ENCODE assay signal across 8 cellular contexts in the genomic region with DNA sequence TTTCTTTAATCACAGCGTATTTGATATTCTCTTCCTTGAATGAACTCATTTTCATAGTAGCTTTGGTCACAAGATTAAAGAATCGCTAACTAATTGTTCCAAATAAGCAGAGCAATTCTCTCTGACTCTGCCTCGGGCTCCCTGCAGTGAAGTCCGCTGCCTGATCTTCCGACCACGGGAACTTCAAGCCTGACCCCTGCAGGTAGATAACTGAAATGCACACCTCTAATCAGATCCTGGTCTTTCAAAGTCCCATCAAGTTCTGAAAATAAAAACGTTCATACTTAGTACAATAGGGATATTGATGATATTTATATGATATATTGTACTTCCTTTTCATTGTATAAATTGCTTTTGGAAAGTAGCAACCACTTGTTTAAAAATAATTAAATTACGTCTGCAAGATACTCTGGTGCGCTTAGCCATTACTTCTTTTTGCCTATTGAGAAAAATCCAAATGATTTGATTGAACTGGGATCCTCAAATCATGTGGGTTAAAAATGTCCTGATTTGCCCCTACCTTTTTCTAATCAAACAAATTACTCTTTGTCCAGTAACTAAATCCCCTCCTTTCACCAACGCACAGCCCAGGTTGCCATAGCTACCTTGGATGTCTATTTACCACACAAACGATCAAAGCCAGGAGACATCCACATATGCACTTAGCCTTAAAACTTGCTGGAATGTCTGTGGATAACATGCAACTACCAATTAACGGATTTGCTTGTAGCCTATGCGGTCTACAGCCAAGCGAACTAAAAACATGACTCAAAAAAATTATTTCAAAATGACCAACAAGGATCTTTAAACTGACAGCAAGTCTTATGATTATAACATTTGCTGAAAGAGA. TPM values are rescaled to one million over a fixed set of nuclear protein-coding genes. Genes with fewer than 3 reads are reported as not detected.
DNase-seq lines count a peak whose midpoint lies in the region; ATAC-seq, FAIRE-seq and TF ChIP-seq lines count a peak whose summit lies in the region.

No MANE protein-coding gene starts in this region.

- H3K14ac ChIP-seq in H1 (ENCODE audit: insufficient read length) (no peak overlapping the region), neuronal stem cell (ENCODE audit: low read length) (no peak overlapping the region)

- TF ChIP-seq EP300 in H1 (IDR thresholded peaks at IDR 0.05; ENCODE audit: borderline replicate concordance in 1 of 2, low read depth in 2 of 2, low read length in 2 of 2) = no peak

- peaks cover 0 to 1% of the 10 kb centered on the region in 2 experiments for H4K20me1 ChIP-seq in H1 (replicated peaks in 1 of 2; ENCODE audit: control insufficient read depth in 1 of 2, insufficient read depth in 2 of 2, low read length in 2 of 2)

- no peak overlapping the region; a peak in 1 of 7 replicates for H3K9ac ChIP-seq in H1 (replicated peaks in 1 of 4; ENCODE audit: extremely low read depth in 1 of 4, low read depth in 3 of 4, low read length in 3 of 4)
- H3K9ac ChIP-seq in neuronal stem cell (ENCODE audit: low read depth, low read length, poor library complexity) = no peak overlapping the region

- no peak overlapping the region for H2BK15ac ChIP-seq in H1 (ENCODE audit: low read length)
- H2BK15ac ChIP-seq in neuronal stem cell (ENCODE audit: low read length) = no peak overlapping the region

- H3K36me3 Mint-ChIP-seq in mesothelial cell of epicardium = no peaks in the 10 kb centered on the region

- POLR2A ChIA-PET in H1 (lab: Charles Lee; ENCODE audit: partially characterized antibody) = no interaction called here

- peak; percentile 35 for DNase-seq in AG08395 (ENCODE audit: low spot score)
- peak; percentile 61 for DNase-seq in NOMO-1 treated with DMSO at 0.1 percent for 48 hours (lab: John Stamatoyannopoulos, UW; ENCODE audit: unreplicated experiment)
- DNase-seq in H1 (ENCODE audit: low read depth in 1 of 2, low spot score in 2 of 2) = no peak
- DNase-seq in mesothelial cell of epicardium (ENCODE audit: low spot score in 2 of 2, unreplicated experiment in 2 of 2) = no peak
- DNase-seq in neuronal stem cell (ENCODE audit: low spot score) = no peak
- DNase-seq in activated CD8-positive, alpha-beta memory T cell treated with anti-CD3 and anti-CD28 coated beads, Interleukin-2, amount 50 U/mL, for 48 hours = no peak

- H3K79me1 ChIP-seq in H1 (ENCODE audit: low read depth, low read length) (peaks cover 8% of the 10 kb centered on the region; the same call in 1 of the 2 replicates), neuronal stem cell (ENCODE audit: low read depth, low read length) (peaks cover 3% of the 10 kb centered on the region)

- H2AFZ ChIP-seq in H1 (ENCODE audit: low read length) = no peak overlapping the region
- no peak overlapping the region for H2AFZ ChIP-seq in neuronal stem cell (ENCODE audit: low read length)

- H3K4ac ChIP-seq in H1 (replicated peaks; ENCODE audit: insufficient read length, low read depth, low read length) (no peak overlapping the region), neuronal stem cell (ENCODE audit: low read length) (no peak overlapping the region)

- peak; percentile 68 to 70 for TF ChIP-seq RAD21 in H1 (IDR thresholded peaks at IDR 0.05 in 1 of 2, conservative IDR thresholded peaks at IDR 0.05 in 1 of 2; ENCODE audit: low read depth in 2 of 2, low read length in 2 of 2)

- H3K4me2 ChIP-seq in H1 (ENCODE audit: insufficient read depth in 1 of 2, low read depth in 2 of 2, low read length in 2 of 2) (peak overlapping the region; percentile 61 to 94; a peak in 3 of 4 replicates), neuronal stem cell (ENCODE audit: insufficient read depth, low read length, poor library complexity, severe bottlenecking) (no peak overlapping the region)

- H3K4me3 ChIP-seq in H1 (ENCODE audit: extremely low read depth in 1 of 4, insufficient read depth in 2 of 4, low read depth in 3 of 4, low read length in 4 of 4) (peak overlapping the region in 1 of 4 experiments; percentile 82; a peak in 1 of 8 replicates), neuronal stem cell (ENCODE audit: low read length in 2 of 2) (no peak overlapping the region)

- H3K4me1 ChIP-seq in H1 (replicated peaks in 1 of 4; ENCODE audit: control insufficient read depth in 3 of 4, insufficient read depth in 4 of 4, low read length in 3 of 4) (peaks cover 4 to 24% (median 8%) of the 10 kb centered on the region in 4 experiments), neuronal stem cell (ENCODE audit: control insufficient read depth in 2 of 2, insufficient read depth in 1 of 2, low read depth in 1 of 2, low read length in 2 of 2) (peaks cover 9 to 23% of the 10 kb centered on the region in 2 donors)

- H2AK5ac ChIP-seq in H1 (ENCODE audit: low read depth, low read length) = no peak overlapping the region
- no peak overlapping the region for H2AK5ac ChIP-seq in neuronal stem cell (ENCODE audit: low read depth, low read length)

- no peaks in the 10 kb centered on the region for H3K36me3 ChIP-seq in H1 (ENCODE audit: control insufficient read depth in 2 of 4, insufficient read depth in 4 of 4, low read length in 3 of 4)
- peaks cover 0 to 8% of the 10 kb centered on the region in 2 donors for H3K36me3 ChIP-seq in neuronal stem cell (replicated peaks in 1 of 2; ENCODE audit: control insufficient read depth in 2 of 2, insufficient read depth in 2 of 2, low read length in 2 of 2)

- 33% methylated on average over 14 of the region's 14 CpGs; no CpG with 5 or more reads in 1 of the 2 experiments for WGBS in H1 (ENCODE audit: extremely low coverage in 1 of 2, insufficient coverage in 1 of 2, insufficient read length in 1 of 2, insufficient replicate concordance in 2 of 2, low coverage in 1 of 2, low lambda C conversion rate in 2 of 2, missing lambda C conversion rate in 1 of 2), 2 experiments
- no CpG with 5 or more reads among the region's 14 CpGs for WGBS in neuronal stem cell (ENCODE audit: extremely low coverage in 2 of 2, insufficient read length in 2 of 2, insufficient replicate concordance in 1 of 2), 2 donors

- no peak overlapping the region for H2BK20ac ChIP-seq in H1 (ENCODE audit: low read length)

- TF ChIP-seq POLR2A in H1 (IDR thresholded peaks at IDR 0.05; ENCODE audit: control extremely low read depth in 1 of 2, low read depth in 2 of 2, low read length in 2 of 2) = no peak

- peak overlapping the region; percentile 44 for H3K4me3 Mint-ChIP-seq in mesothelial cell of epicardium

- H3K18ac ChIP-seq in H1 (ENCODE audit: extremely low read depth, low read length) (no peak overlapping the region), neuronal stem cell (ENCODE audit: low read length) (no peak overlapping the region)

- H3K23ac ChIP-seq in H1 (ENCODE audit: insufficient read length) (no peak overlapping the region), neuronal stem cell (ENCODE audit: low read depth, low read length, poor library complexity) (no peak overlapping the region)

- no peaks in the 10 kb centered on the region for H3K9me3 ChIP-seq in H1 (ENCODE audit: insufficient read depth in 2 of 2, low read depth in 1 of 2, low read length in 1 of 2)
- no peaks in the 10 kb centered on the region for H3K9me3 ChIP-seq in neuronal stem cell (replicated peaks in 1 of 2; ENCODE audit: control insufficient read depth in 2 of 2, insufficient read depth in 1 of 2, low read depth in 1 of 2, low read length in 2 of 2)

- peak; percentile 42 to 54 (median 50) for TF ChIP-seq CTCF in H1 (IDR thresholded peaks at IDR 0.05; ENCODE audit: control extremely low read depth in 1 of 3, insufficient read depth in 1 of 3, low read depth in 1 of 3, low read length in 3 of 3)
- TF ChIP-seq CTCF in mesothelial cell of epicardium (IDR thresholded peaks at IDR 0.05; ENCODE audit: unreplicated experiment) = peak; percentile 66

- H3K79me2 ChIP-seq in H1 (ENCODE audit: control insufficient read depth in 1 of 2, insufficient read depth in 2 of 2, low read length in 2 of 2) = peaks cover 0 to 82% of the 10 kb centered on the region in 2 experiments

- ATAC-seq in GM18517 (IDR thresholded peaks at IDR 0.05; ENCODE audit: unreplicated experiment) = peak; percentile 79
- ATAC-seq in HG03439 (IDR thresholded peaks at IDR 0.05; ENCODE audit: unreplicated experiment) = peak; percentile 64

- FAIRE-seq in H1 (lab: Jason Lieb, UNC) = peak; percentile 99

- H3K27ac ChIP-seq in H1 (ENCODE audit: low read depth, low read length) (no peak overlapping the region), neuronal stem cell (replicated peaks; ENCODE audit: low read length) (no peak overlapping the region)

- CTCF ChIA-PET in H1 (lab: Charles Lee; ENCODE audit: partially characterized antibody) = interaction anchor here (0.8 to 1.8 kb wide), 4 partner anchors 13 to 426 kb away, joined by 3 to 6 read pairs (median 4); no protein-coding TSS in a partner anchor

- no peak overlapping the region for H4K91ac ChIP-seq in H1 (replicated peaks; ENCODE audit: insufficient read length, low read length)
- H4K91ac ChIP-seq in neuronal stem cell (ENCODE audit: low read depth, low read length, poor library complexity) = no peak overlapping the region

- no peak overlapping the region for H4K5ac ChIP-seq in H1 (ENCODE audit: insufficient read length, low read depth, low read length)

- H3K27ac Mint-ChIP-seq in mesothelial cell of epicardium = peak overlapping the region; percentile 93

- peaks cover 59% of the 10 kb centered on the region for H3K4me1 Mint-ChIP-seq in mesothelial cell of epicardium

- no peaks in the 10 kb centered on the region for H3K9me3 Mint-ChIP-seq in mesothelial cell of epicardium

- H2BK5ac ChIP-seq in H1 (ENCODE audit: low read depth, low read length) (no peak overlapping the region), neuronal stem cell (ENCODE audit: low read length) (no peak overlapping the region)

- H2BK12ac ChIP-seq in H1 (ENCODE audit: low read depth, low read length) = no peak overlapping the region
- H2BK12ac ChIP-seq in neuronal stem cell (ENCODE audit: low read length) = no peak overlapping the region

- no peak overlapping the region for H4K8ac ChIP-seq in H1 (ENCODE audit: extremely low read depth, insufficient read depth, low read length)
- H4K8ac ChIP-seq in neuronal stem cell (ENCODE audit: low read depth, low read length) = no peak overlapping the region

- H3K56ac ChIP-seq in H1 (replicated peaks; ENCODE audit: insufficient read length, low read depth, low read length) = no peak overlapping the region

- no peaks in the 10 kb centered on the region for H3K27me3 Mint-ChIP-seq in mesothelial cell of epicardium (ENCODE audit: low read depth)

- H3K27me3 ChIP-seq in H1 (replicated peaks in 1 of 4; ENCODE audit: control insufficient read depth in 3 of 4, extremely low read depth in 1 of 4, insufficient read depth in 3 of 4, low read length in 3 of 4) (no peaks in the 10 kb centered on the region), neuronal stem cell (ENCODE audit: control insufficient read depth in 3 of 3, insufficient read depth in 3 of 3, low read depth in 1 of 3, low read length in 3 of 3) (no peaks in the 10 kb centered on the region)

- H3K23me2 ChIP-seq in H1 (ENCODE audit: low read depth, low read length) = 0 out of 2 replicates have a peak, but pooled peaks cover 6% of the 10 kb centered on the region

- H2BK120ac ChIP-seq in H1 (replicated peaks; ENCODE audit: low read depth, low read length) = no peak overlapping the region
- no peak overlapping the region for H2BK120ac ChIP-seq in neuronal stem cell (ENCODE audit: low read depth, low read length)

RNA-seq across cellular contexts. Expression of gene MID1, which starts 4.2 kb away (rescaled TPM):
- total RNA-seq in H1 (2021; fragmentation: NEBNext Ultra II Directional; extraction: Animal tissue kit (Norgen Biotek cat#: 25700)) = 49.3 and 54.3 TPM in 2 replicates
- 12.9 and 24.1 TPM in 2 replicates for polyA plus RNA-seq in H1 (2011; rRNA removed)
- polyA plus RNA-seq in H1 (2011; cell fraction: cytosol; rRNA removed) = 10.9 TPM
- polyA plus RNA-seq in H1 (2011; cell fraction: nucleus; rRNA removed) = 69.5 TPM
- 18.1 to 29.4 TPM (median 26.4 TPM) in 4 replicates for polyA plus RNA-seq in H1 (2012, experiment 1 of 2)
- 1.2 TPM for polyA plus RNA-seq in H1 (2012, experiment 2 of 2)
- 30.0 TPM for polyA plus RNA-seq in H1 (2013, experiment 1 of 2)
- 28.2 TPM for polyA plus RNA-seq in H1 (2013, experiment 2 of 2)
- 51.7 and 62.9 TPM in 2 replicates for polyA minus RNA-seq in H1 (2011; rRNA and poly(A)+ RNA removed)
- polyA minus RNA-seq in H1 (2011; cell fraction: cytosol; rRNA and poly(A)+ RNA removed) = 16.3 TPM
- 98.4 TPM for polyA minus RNA-seq in H1 (2011; cell fraction: nucleus; rRNA and poly(A)+ RNA removed)
- 48.3 to 52.5 TPM (median 48.8 TPM) in 3 replicates for total RNA-seq in mesothelial cell of epicardium
- polyA plus RNA-seq in neuronal stem cell (2013, experiment 1 of 2) = 10.8 TPM
- 10.9 TPM for polyA plus RNA-seq in neuronal stem cell (2013, experiment 2 of 2)

Comparison
In these comparisons a context has a peak if more than half of its experiments do, and no peak if none do; other contexts are left out.
1. DNase-seq: peak in AG08395 (single experiment) and NOMO-1 treated with DMSO at 0.1 percent for 48 hours (single experiment); none in H1 (0 of 2), mesothelial cell of epicardium (0 of 2), neuronal stem cell (single experiment) and activated CD8-positive, alpha-beta memory T cell treated with anti-CD3 and anti-CD28 coated beads, Interleukin-2, amount 50 U/mL, for 48 hours (single experiment).